In genomic region chr2:96507957-96508520, GRCh38 we compare ENCODE assay signal across 8 cellular contexts. TPM values are rescaled to one million over a fixed set of nuclear protein-coding genes. Genes with fewer than 3 reads are reported as not detected.
DNase-seq lines count a peak whose midpoint lies in the region; ATAC-seq and TF ChIP-seq lines count a peak whose summit lies in the region.

No MANE protein-coding gene starts in this region.

- peaks cover 7 to 13% (median 9%) of the 10 kb centered on the region in 3 donors for H3K27me3 Mint-ChIP-seq in CD14-positive monocyte (ENCODE audit: low read depth in 3 of 3)
- H3K27me3 Mint-ChIP-seq in T-cell: peaks cover 5 to 14% of the 10 kb centered on the region in 2 donors
- peaks cover 9% of the 10 kb centered on the region for H3K27me3 Mint-ChIP-seq in activated naive CD8-positive, alpha-beta T cell treated with anti-CD3 and anti-CD28 coated beads, Interleukin-2, amount 10 ng/mL, durations not matched to agents 7 days and 5 days

- H3K27me3 ChIP-seq in Loucy (ENCODE audit: insufficient read depth, low read length, poor library complexity, severe bottlenecking): no peaks in the 10 kb centered on the region
- H3K27me3 ChIP-seq in right cardiac atrium (ENCODE audit: control insufficient read depth, insufficient read depth): no peaks in the 10 kb centered on the region

- H3K36me3 Mint-ChIP-seq in CD14-positive monocyte (no peaks in the 10 kb centered on the region), T-cell (no peaks in the 10 kb centered on the region)
- H3K36me3 Mint-ChIP-seq in activated naive CD8-positive, alpha-beta T cell treated with anti-CD3 and anti-CD28 coated beads, Interleukin-2, amount 10 ng/mL, durations not matched to agents 7 days and 5 days: no peaks in the 10 kb centered on the region

- H3K9me3 ChIP-seq in Loucy (ENCODE audit: insufficient read depth, low read depth, low read length) (no peaks in the 10 kb centered on the region), right cardiac atrium (ENCODE audit: control insufficient read depth, low read length) (no peaks in the 10 kb centered on the region)

- no peak overlapping the region for H3K27ac ChIP-seq in right cardiac atrium (ENCODE audit: low read length)

- no peaks in the 10 kb centered on the region for H3K36me3 ChIP-seq in Loucy (ENCODE audit: insufficient read depth, low read length)

- CTCF ChIA-PET in T-cell (lab: Charles Lee): interaction anchor here in 1 of 2 donors (2.2 kb wide), 1 partner anchor 101 kb away, joined by 8 read pairs; no protein-coding TSS in a partner anchor

- POLR2A ChIA-PET in T-cell (lab: Charles Lee): no interaction called here
- POLR2A ChIA-PET in activated naive CD8-positive, alpha-beta T cell treated with anti-CD3 and anti-CD28 coated beads, Interleukin-2, amount 10 ng/mL, durations not matched to agents 7 days and 5 days (lab: Charles Lee): interaction anchor here (1.3 kb wide), 1 partner anchor 101 kb away, joined by 6 read pairs; no protein-coding TSS in a partner anchor

- H4K20me1 ChIP-seq in Loucy (ENCODE audit: insufficient read depth, low read length, poor library complexity, severe bottlenecking): no peaks in the 10 kb centered on the region

- H3K9me2 ChIP-seq in Loucy (replicated peaks; ENCODE audit: low read depth, low read length): no peaks in the 10 kb centered on the region

- H3K9me3 Mint-ChIP-seq in CD14-positive monocyte (peaks cover 0 to 2% (median 0%) of the 10 kb centered on the region in 7 donors), T-cell (no peaks in the 10 kb centered on the region)
- no peaks in the 10 kb centered on the region for H3K9me3 Mint-ChIP-seq in activated naive CD8-positive, alpha-beta T cell treated with anti-CD3 and anti-CD28 coated beads, Interleukin-2, amount 10 ng/mL, durations not matched to agents 7 days and 5 days

- peak; percentile 100 for TF ChIP-seq CTCF in CD14-positive monocyte (IDR thresholded peaks at IDR 0.05)
- TF ChIP-seq CTCF in Loucy (conservative IDR thresholded peaks at IDR 0.05; ENCODE audit: low read length): peak; percentile 83

- WGBS in right cardiac atrium: 5% methylated on average over 38 of the region's 38 CpGs

- intact Hi-C loops in CD14-positive monocyte (cut with micrococcal nuclease) (loop anchor here (2.0 to 5.0 kb wide), 3 partner anchors 36 to 101 kb away; no protein-coding TSS in a partner anchor), right cardiac atrium (cut with DNase I) (loop anchor here (2.0 to 10.0 kb wide), 6 partner anchors 36 to 373 kb away; partner anchors contain the start of gene ASTL (in 2 of the 4))

- H3K4me3 ChIP-seq in Loucy (ENCODE audit: low read length, poor library complexity, severe bottlenecking) (no peak overlapping the region), right cardiac atrium (ENCODE audit: low read length) (peak overlapping the region; percentile 15), skeletal muscle cell (ENCODE audit: low read depth, low read length) (peak overlapping the region; percentile 36)

- H3K4me1 Mint-ChIP-seq in CD14-positive monocyte (peaks cover 10% of the 10 kb centered on the region), T-cell (peaks cover 9 to 16% (median 13%) of the 10 kb centered on the region in 3 donors)
- H3K4me1 Mint-ChIP-seq in activated naive CD8-positive, alpha-beta T cell treated with anti-CD3 and anti-CD28 coated beads, Interleukin-2, amount 10 ng/mL, durations not matched to agents 7 days and 5 days: peaks cover 17% of the 10 kb centered on the region

- H3K9ac ChIP-seq in Loucy (ENCODE audit: low read depth, low read length, poor library complexity, severe bottlenecking): no peak overlapping the region

- H3K79me2 ChIP-seq in Loucy (ENCODE audit: insufficient read depth, low read length): no peaks in the 10 kb centered on the region

- H3F3A ChIP-seq in Loucy (ENCODE audit: low read depth): no peaks in the 10 kb centered on the region

- H3K27ac Mint-ChIP-seq in CD14-positive monocyte (peak overlapping the region in 1 of 7 donors; percentile 38), T-cell (peak overlapping the region in 1 of 2 donors; percentile 27)
- peak overlapping the region; percentile 58 for H3K27ac Mint-ChIP-seq in activated naive CD8-positive, alpha-beta T cell treated with anti-CD3 and anti-CD28 coated beads, Interleukin-2, amount 10 ng/mL, durations not matched to agents 7 days and 5 days

- DNase-seq in CD14-positive monocyte (ENCODE audit: low spot score) (peak; percentile 68), T-cell (peak; percentile 71 to 94 (median 86)), right cardiac atrium (peak; percentile 80 to 94 (median 94)), skeletal muscle cell (ENCODE audit: low read depth) (no peak), middle frontal gyrus (ENCODE audit: extremely low spot score, low spot score) (no peak)
- peak; percentile 98 for DNase-seq in activated naive CD8-positive, alpha-beta T cell treated with anti-CD3 and anti-CD28 coated beads, Interleukin-2, amount 10 ng/mL, durations not matched to agents 7 days and 5 days

- 0 out of 2 replicates have a peak overlapping the region, but pooled peaks have one; percentile 50 for H2AFZ ChIP-seq in Loucy (ENCODE audit: low read length)

- H3K4me2 ChIP-seq in Loucy (ENCODE audit: low read depth, low read length, poor library complexity, severe bottlenecking): peak overlapping the region; percentile 51

- peak overlapping the region; percentile 47 to 85 for H3K4me3 Mint-ChIP-seq in CD14-positive monocyte
- H3K4me3 Mint-ChIP-seq in T-cell: peak overlapping the region; percentile 63 to 71 (median 69)
- H3K4me3 Mint-ChIP-seq in activated naive CD8-positive, alpha-beta T cell treated with anti-CD3 and anti-CD28 coated beads, Interleukin-2, amount 10 ng/mL, durations not matched to agents 7 days and 5 days: peak overlapping the region; percentile 74

- ATAC-seq in GM19452 (IDR thresholded peaks at IDR 0.05; ENCODE audit: unreplicated experiment) (peak; percentile 61), T-cell (replicated peaks in 1 of 4) (peak; percentile 96 to 99 (median 97)), right cardiac atrium (peak; percentile 87 to 88)
- peak; percentile 91 for ATAC-seq in activated naive CD8-positive, alpha-beta T cell treated with anti-CD3 and anti-CD28 coated beads, Interleukin-2, amount 10 ng/mL, durations not matched to agents 7 days and 5 days (ENCODE audit: low read depth)

- no peaks in the 10 kb centered on the region for H3K4me1 ChIP-seq in Loucy (ENCODE audit: insufficient read depth, low read length, poor library complexity, severe bottlenecking)
- no peaks in the 10 kb centered on the region for H3K4me1 ChIP-seq in right cardiac atrium (ENCODE audit: control insufficient read depth, insufficient read depth, low read length)

RNA-seq across cellular contexts. Expression of gene NEURL3, which starts 2.9 kb away (rescaled TPM):
- polyA plus RNA-seq in CD14-positive monocyte: not detected
- under 1 TPM in 1 of 5 donors, not detected in 4; 0.23 TPM for total RNA-seq in T-cell
- under 1 TPM in 1 of 2 experiments, not detected in 1; 0.17 TPM for total RNA-seq in activated naive CD8-positive, alpha-beta T cell treated with anti-CD3 and anti-CD28 coated beads, Interleukin-2, amount 10 ng/mL, durations not matched to agents 7 days and 5 days
- under 1 TPM in 2 of 4 donors, not detected in 2; 0.15 to 0.20 TPM for total RNA-seq in right cardiac atrium
- 0.07 TPM for polyA plus RNA-seq in right cardiac atrium

RNA-seq across cellular contexts. Expression of gene ARID5A, which starts 28.5 kb away (rescaled TPM):
- 10 to 100 TPM; 27.8 to 37.7 TPM for polyA plus RNA-seq in CD14-positive monocyte
- 100 to 1,000 TPM; 105 to 140 (median 116) TPM for total RNA-seq in T-cell
- total RNA-seq in activated naive CD8-positive, alpha-beta T cell treated with anti-CD3 and anti-CD28 coated beads, Interleukin-2, amount 10 ng/mL, durations not matched to agents 7 days and 5 days: 10 to 100 TPM; 62.1 to 62.8 TPM
- total RNA-seq in right cardiac atrium: 10 to 100 TPM; 13.0 to 28.0 (median 19.3) TPM
- 31.8 TPM for polyA plus RNA-seq in right cardiac atrium

Comparison
In these comparisons a context has a peak if more than half of its experiments do, and no peak if none do; other contexts are left out.
1. DNase-seq: peak in CD14-positive monocyte (single experiment), T-cell (34 of 34), activated naive CD8-positive, alpha-beta T cell treated with anti-CD3 and anti-CD28 coated beads, Interleukin-2, amount 10 ng/mL, durations not matched to agents 7 days and 5 days (single experiment) and right cardiac atrium (3 of 3); none in skeletal muscle cell (single experiment) and middle frontal gyrus (single experiment).
2. Peak in every context shown above with its lines, with median percentiles within 50 percentile points of each other: H3K4me3 Mint-ChIP-seq and ATAC-seq.